9 cellular contexts compared by ENCODE assay signal in genomic region chr18:48781041-48781989, GRCh38.
DNase-seq lines count a peak whose midpoint lies in the region; ATAC-seq and TF ChIP-seq lines count a peak whose summit lies in the region.
"Had no signal": no experiment of that assay in that cellular context is flagged by ENCODE, and none has a peak within 500 bp of the region (broad histone marks: within the 10 kb centered on the region; RNA-seq: fewer than 3 reads in every experiment).

No MANE protein-coding gene starts in this region.

- TF ChIP-seq CTCF in endothelial cell (IDR thresholded peaks at IDR 0.05; ENCODE audit: unreplicated experiment): no peak
- no peak for TF ChIP-seq CTCF in type B pancreatic cell (conservative IDR thresholded peaks at IDR 0.05)

- peak overlapping the region; percentile 90 for H3K27ac Mint-ChIP-seq in endothelial cell (ENCODE audit: unreplicated experiment)
- H3K27ac Mint-ChIP-seq in type B pancreatic cell: peak overlapping the region; percentile 93

- H3K36me3 Mint-ChIP-seq in endothelial cell (ENCODE audit: low read depth, unreplicated experiment): peaks cover 9% of the 10 kb centered on the region
- no peaks in the 10 kb centered on the region for H3K36me3 Mint-ChIP-seq in type B pancreatic cell

- H3K9me3 Mint-ChIP-seq in endothelial cell (ENCODE audit: unreplicated experiment) (no peaks in the 10 kb centered on the region), type B pancreatic cell (no peaks in the 10 kb centered on the region)
- H3K9me3 Mint-ChIP-seq: central memory CD8-positive, alpha-beta T cell had no signal

- H3K4me3 Mint-ChIP-seq in endothelial cell (ENCODE audit: unreplicated experiment) (peak overlapping the region; percentile 59), type B pancreatic cell (peak overlapping the region; percentile 75)
- H3K4me3 Mint-ChIP-seq: central memory CD8-positive, alpha-beta T cell had no signal

- DNase-seq in NCI-H774 (lab: John Stamatoyannopoulos, UW) (peak; percentile 3), endothelial cell (ENCODE audit: low spot score) (peak; percentile 47), midbrain (lab: John Stamatoyannopoulos, UW) (peak; percentile 84), type B pancreatic cell (ENCODE audit: extremely low spot score, unreplicated experiment) (peak; percentile 78)
- no peak for DNase-seq in activated T-cell treated with anti-CD3 and anti-CD28 coated beads, Interleukin-2, amount 50 U/mL, for 1 hour

- H3K27me3 Mint-ChIP-seq in endothelial cell (ENCODE audit: unreplicated experiment) (peaks cover 10% of the 10 kb centered on the region), type B pancreatic cell (no peaks in the 10 kb centered on the region)
- H3K27me3 Mint-ChIP-seq: central memory CD8-positive, alpha-beta T cell had no signal

- no peak for ATAC-seq in GM19328 (IDR thresholded peaks at IDR 0.05; ENCODE audit: unreplicated experiment)
- ATAC-seq in HG02798 (IDR thresholded peaks at IDR 0.05; ENCODE audit: poor library complexity, unreplicated experiment): no peak
- no peak for ATAC-seq in GM19397 (IDR thresholded peaks at IDR 0.05; ENCODE audit: unreplicated experiment)

- H3K4me1 Mint-ChIP-seq in endothelial cell (ENCODE audit: unreplicated experiment) (peaks cover 39% of the 10 kb centered on the region), type B pancreatic cell (ENCODE audit: unreplicated experiment) (peaks cover 59% of the 10 kb centered on the region)
